1 cellular context compared by ENCODE assay signal in the genomic region with DNA sequence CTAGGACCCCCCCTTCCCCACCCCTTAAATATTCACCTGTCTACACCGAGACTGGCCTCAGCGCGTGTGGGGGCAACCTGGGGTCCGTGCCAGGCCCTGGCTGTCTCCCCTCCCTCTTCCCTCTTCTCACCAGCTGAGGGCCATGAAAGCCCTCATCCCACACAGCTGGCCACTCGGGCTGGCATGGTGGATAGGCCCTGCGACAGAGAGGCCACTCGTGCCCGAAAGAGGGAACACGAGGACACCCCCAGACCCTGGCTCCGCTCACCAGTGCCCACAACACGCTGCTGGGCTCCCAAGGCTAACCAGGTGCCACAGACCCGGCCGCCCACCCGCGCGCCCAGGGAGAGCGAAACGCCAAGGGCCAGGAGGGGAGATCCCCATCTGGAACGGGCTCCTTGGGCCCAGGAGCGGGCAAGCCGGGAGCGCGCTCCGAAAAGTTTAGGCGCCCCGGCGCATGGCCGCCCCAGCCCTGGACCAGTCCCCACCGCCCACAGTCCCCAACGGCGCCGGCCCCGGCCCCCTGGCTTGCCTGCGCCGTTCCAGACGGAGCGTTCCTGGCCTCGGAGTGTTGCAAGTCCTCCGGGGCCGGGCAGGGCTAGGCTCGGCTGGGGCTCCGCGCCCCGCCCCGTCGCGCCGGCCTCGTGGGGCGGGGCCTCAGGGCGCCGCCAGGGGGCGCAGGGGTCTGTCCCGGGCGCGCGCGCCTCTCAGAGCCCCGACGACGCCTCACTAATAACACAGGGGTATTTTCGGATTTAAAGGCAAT.
TF ChIP-seq lines count a peak whose summit lies in the region.

TMBIM1 (minus strand) TSS at position 570 of the 766 bp plus-strand sequence. CDS start 10,362 bp downstream, outside the sequence.

TF ChIP-seq in HepG2, 621 proteins besides CTCF, POLR2A, EP300 and RAD21 (continued from another document and continues in another):
- no peak for TF ChIP-seq HDAC6 (IDR thresholded peaks at IDR 0.05; ENCODE audit: low read depth, low read length)
- TF ChIP-seq THYN1 (CRISPR knock-in tag; IDR thresholded peaks at IDR 0.05; ENCODE audit: borderline replicate concordance, low read depth) = no peak
- TF ChIP-seq ZNF496 (CRISPR knock-in tag; IDR thresholded peaks at IDR 0.05; ENCODE audit: insufficient replicate concordance) = no peak
- TF ChIP-seq ZNF382 (CRISPR knock-in tag; IDR thresholded peaks at IDR 0.05; ENCODE audit: borderline replicate concordance) = no peak
- TF ChIP-seq KDM6A (CRISPR knock-in tag; IDR thresholded peaks at IDR 0.05; ENCODE audit: low read depth) = no peak
- no peak for TF ChIP-seq ZNF550 (CRISPR knock-in tag; IDR thresholded peaks at IDR 0.05; ENCODE audit: borderline replicate concordance)
- TF ChIP-seq, protein P1, sequence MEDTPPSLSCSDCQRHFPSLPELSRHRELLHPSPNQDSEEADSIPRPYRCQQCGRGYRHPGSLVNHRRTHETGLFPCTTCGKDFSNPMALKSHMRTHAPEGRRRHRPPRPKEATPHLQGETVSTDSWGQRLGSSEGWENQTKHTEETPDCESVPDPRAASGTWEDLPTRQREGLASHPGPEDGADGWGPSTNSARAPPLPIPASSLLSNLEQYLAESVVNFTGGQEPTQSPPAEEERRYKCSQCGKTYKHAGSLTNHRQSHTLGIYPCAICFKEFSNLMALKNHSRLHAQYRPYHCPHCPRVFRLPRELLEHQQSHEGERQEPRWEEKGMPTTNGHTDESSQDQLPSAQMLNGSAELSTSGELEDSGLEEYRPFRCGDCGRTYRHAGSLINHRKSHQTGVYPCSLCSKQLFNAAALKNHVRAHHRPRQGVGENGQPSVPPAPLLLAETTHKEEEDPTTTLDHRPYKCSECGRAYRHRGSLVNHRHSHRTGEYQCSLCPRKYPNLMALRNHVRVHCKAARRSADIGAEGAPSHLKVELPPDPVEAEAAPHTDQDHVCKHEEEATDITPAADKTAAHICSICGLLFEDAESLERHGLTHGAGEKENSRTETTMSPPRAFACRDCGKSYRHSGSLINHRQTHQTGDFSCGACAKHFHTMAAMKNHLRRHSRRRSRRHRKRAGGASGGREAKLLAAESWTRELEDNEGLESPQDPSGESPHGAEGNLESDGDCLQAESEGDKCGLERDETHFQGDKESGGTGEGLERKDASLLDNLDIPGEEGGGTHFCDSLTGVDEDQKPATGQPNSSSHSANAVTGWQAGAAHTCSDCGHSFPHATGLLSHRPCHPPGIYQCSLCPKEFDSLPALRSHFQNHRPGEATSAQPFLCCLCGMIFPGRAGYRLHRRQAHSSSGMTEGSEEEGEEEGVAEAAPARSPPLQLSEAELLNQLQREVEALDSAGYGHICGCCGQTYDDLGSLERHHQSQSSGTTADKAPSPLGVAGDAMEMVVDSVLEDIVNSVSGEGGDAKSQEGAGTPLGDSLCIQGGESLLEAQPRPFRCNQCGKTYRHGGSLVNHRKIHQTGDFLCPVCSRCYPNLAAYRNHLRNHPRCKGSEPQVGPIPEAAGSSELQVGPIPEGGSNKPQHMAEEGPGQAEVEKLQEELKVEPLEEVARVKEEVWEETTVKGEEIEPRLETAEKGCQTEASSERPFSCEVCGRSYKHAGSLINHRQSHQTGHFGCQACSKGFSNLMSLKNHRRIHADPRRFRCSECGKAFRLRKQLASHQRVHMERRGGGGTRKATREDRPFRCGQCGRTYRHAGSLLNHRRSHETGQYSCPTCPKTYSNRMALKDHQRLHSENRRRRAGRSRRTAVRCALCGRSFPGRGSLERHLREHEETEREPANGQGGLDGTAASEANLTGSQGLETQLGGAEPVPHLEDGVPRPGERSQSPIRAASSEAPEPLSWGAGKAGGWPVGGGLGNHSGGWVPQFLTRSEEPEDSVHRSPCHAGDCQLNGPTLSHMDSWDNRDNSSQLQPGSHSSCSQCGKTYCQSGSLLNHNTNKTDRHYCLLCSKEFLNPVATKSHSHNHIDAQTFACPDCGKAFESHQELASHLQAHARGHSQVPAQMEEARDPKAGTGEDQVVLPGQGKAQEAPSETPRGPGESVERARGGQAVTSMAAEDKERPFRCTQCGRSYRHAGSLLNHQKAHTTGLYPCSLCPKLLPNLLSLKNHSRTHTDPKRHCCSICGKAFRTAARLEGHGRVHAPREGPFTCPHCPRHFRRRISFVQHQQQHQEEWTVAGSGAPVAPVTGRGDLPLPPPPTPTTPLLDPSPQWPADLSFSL (CRISPR knock-in tag; IDR thresholded peaks at IDR 0.05) = no peak
- TF ChIP-seq TRIM22 (IDR thresholded peaks at IDR 0.05) = no peak
- no peak for TF ChIP-seq THAP7 (CRISPR knock-in tag; IDR thresholded peaks at IDR 0.05)
- no peak for TF ChIP-seq ZNF737 (CRISPR knock-in tag; IDR thresholded peaks at IDR 0.05; ENCODE audit: borderline replicate concordance)
- TF ChIP-seq PAX8 (CRISPR knock-in tag; IDR thresholded peaks at IDR 0.05; ENCODE audit: borderline replicate concordance) = no peak
- no peak; the same call in 1 of the 2 replicates for TF ChIP-seq E2F1 (CRISPR knock-in tag; IDR thresholded peaks at IDR 0.05)
- peak; percentile 71; the same call in 1 of the 2 replicates for TF ChIP-seq ZNF205 (CRISPR knock-in tag; IDR thresholded peaks at IDR 0.05)
- TF ChIP-seq JDP2 (CRISPR knock-in tag; IDR thresholded peaks at IDR 0.05; ENCODE audit: borderline replicate concordance) = no peak
- TF ChIP-seq ZNF234 (CRISPR knock-in tag; conservative IDR thresholded peaks at IDR 0.05) = no peak
- TF ChIP-seq ZMAT5 (CRISPR knock-in tag; IDR thresholded peaks at IDR 0.05; ENCODE audit: borderline replicate concordance, low read depth) = no peak
- no peak for TF ChIP-seq GPBP1L1 (CRISPR knock-in tag; IDR thresholded peaks at IDR 0.05)
- TF ChIP-seq ZBTB7B (CRISPR knock-in tag; IDR thresholded peaks at IDR 0.05) = no peak
- TF ChIP-seq ATF7-NPFF (CRISPR knock-in tag; IDR thresholded peaks at IDR 0.05; ENCODE audit: low read depth) = no peak
- TF ChIP-seq ZNF138 (CRISPR knock-in tag; IDR thresholded peaks at IDR 0.05; ENCODE audit: low read depth) = peak; percentile 70; the same call in 1 of the 2 replicates
- peak; percentile 55; the same call in 1 of the 2 replicates for TF ChIP-seq NFE2L1 (CRISPR knock-in tag; IDR thresholded peaks at IDR 0.05; ENCODE audit: borderline replicate concordance)
- TF ChIP-seq ZSCAN12 (CRISPR knock-in tag; IDR thresholded peaks at IDR 0.05) = peak; percentile 93
- TF ChIP-seq RARG (CRISPR knock-in tag; IDR thresholded peaks at IDR 0.05; ENCODE audit: low read depth) = no peak
- TF ChIP-seq, protein P2, sequence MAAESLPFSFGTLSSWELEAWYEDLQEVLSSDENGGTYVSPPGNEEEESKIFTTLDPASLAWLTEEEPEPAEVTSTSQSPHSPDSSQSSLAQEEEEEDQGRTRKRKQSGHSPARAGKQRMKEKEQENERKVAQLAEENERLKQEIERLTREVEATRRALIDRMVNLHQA (CRISPR knock-in tag; IDR thresholded peaks at IDR 0.05) = no peak
- TF ChIP-seq ZNF703 (CRISPR knock-in tag; IDR thresholded peaks at IDR 0.05; ENCODE audit: borderline replicate concordance) = no peak; the same call in 1 of the 2 replicates
- TF ChIP-seq MIXL1 (CRISPR knock-in tag; IDR thresholded peaks at IDR 0.05) = no peak
- 0 out of 2 replicates have a peak, but pooled peaks have one; percentile 34 for TF ChIP-seq HBP1 (CRISPR knock-in tag; IDR thresholded peaks at IDR 0.05; ENCODE audit: low read depth)
- TF ChIP-seq WIZ (CRISPR knock-in tag; IDR thresholded peaks at IDR 0.05) = no peak
- peak; percentile 67; the same call in 1 of the 2 replicates for TF ChIP-seq TFAP4 (IDR thresholded peaks at IDR 0.05; ENCODE audit: borderline replicate concordance, low read depth)
- TF ChIP-seq TIGD3 (CRISPR knock-in tag; IDR thresholded peaks at IDR 0.05; ENCODE audit: borderline replicate concordance) = no peak
- no peak for TF ChIP-seq SP2 (CRISPR knock-in tag; IDR thresholded peaks at IDR 0.05)
- TF ChIP-seq HOXA9 (CRISPR knock-in tag; IDR thresholded peaks at IDR 0.05; ENCODE audit: borderline replicate concordance) = no peak
- TF ChIP-seq, protein P3, sequence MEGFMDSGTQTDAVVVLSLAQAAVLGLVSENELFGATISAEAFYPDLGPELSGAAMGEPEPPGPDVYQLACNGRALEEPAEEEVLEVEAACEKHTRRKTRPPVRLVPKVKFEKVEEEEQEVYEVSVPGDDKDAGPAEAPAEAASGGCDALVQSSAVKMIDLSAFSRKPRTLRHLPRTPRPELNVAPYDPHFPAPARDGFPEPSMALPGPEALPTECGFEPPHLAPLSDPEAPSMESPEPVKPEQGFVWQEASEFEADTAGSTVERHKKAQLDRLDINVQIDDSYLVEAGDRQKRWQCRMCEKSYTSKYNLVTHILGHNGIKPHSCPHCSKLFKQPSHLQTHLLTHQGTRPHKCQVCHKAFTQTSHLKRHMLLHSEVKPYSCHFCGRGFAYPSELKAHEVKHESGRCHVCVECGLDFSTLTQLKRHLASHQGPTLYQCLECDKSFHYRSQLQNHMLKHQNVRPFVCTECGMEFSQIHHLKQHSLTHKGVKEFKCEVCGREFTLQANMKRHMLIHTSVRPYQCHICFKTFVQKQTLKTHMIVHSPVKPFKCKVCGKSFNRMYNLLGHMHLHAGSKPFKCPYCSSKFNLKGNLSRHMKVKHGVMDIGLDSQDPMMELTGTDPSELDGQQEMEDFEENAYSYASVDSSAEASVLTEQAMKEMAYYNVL (CRISPR knock-in tag; IDR thresholded peaks at IDR 0.05; ENCODE audit: borderline replicate concordance) = no peak
- TF ChIP-seq ZNF879 (CRISPR knock-in tag; IDR thresholded peaks at IDR 0.05) = peak; percentile 74
- TF ChIP-seq RAD51 (IDR thresholded peaks at IDR 0.05; ENCODE audit: borderline replicate concordance) = no peak
